Comparison of ENCODE assay signal across 11 cellular contexts in genomic region chr16:58503863-58504688, GRCh38.
"Had no signal": no experiment of that assay in that cellular context is flagged by ENCODE, and none has a peak within 500 bp of the region (broad histone marks: within the 10 kb centered on the region; RNA-seq: fewer than 3 reads in every experiment).

No MANE protein-coding gene starts in this region.

- H3K27ac ChIP-seq: psoas muscle, thyroid gland, uterus had no signal

- H3K36me3 ChIP-seq: thyroid gland, uterus had no signal

- H3K4me1 ChIP-seq: psoas muscle had no signal

- ATAC-seq: activated T-helper 17 cell treated with anti-CD3 and anti-CD28 coated beads, Interleukin-2, amount 50 U/mL, for 72 hours; left ventricle myocardium superior; psoas muscle; sciatic nerve had no signal

- DNase-seq: activated CD4-positive, alpha-beta T cell treated with anti-CD3 and anti-CD28 coated beads for 48 hours; activated naive CD4-positive, alpha-beta T cell treated with anti-CD3 and anti-CD28 coated beads, Interleukin-2, amount 10 ng/mL, durations not matched to agents 7 days and 5 days; left ventricle myocardium superior; nephron progenitor cell; psoas muscle; stimulated activated CD4-positive, alpha-beta T cell treated with anti-CD3 and anti-CD28 coated beads, Interleukin-1b, Interleukin-23, amount 100 ng/mL, for 48 hours; thyroid gland; uterus had no signal

- H3K27me3 ChIP-seq: dorsolateral prefrontal cortex, thyroid gland, uterus had no signal

- H3K9me3 ChIP-seq: psoas muscle, thyroid gland, uterus had no signal

- H3K4me3 ChIP-seq: psoas muscle, thyroid gland, uterus had no signal
